8 cellular contexts compared by ENCODE assay signal in genomic region chr5:124746916-124747769, GRCh38. TPM values are rescaled to one million over a fixed set of nuclear protein-coding genes. Genes with fewer than 3 reads are reported as not detected.
DNase-seq lines count a peak whose midpoint lies in the region; ATAC-seq and TF ChIP-seq lines count a peak whose summit lies in the region.

No MANE protein-coding gene starts in this region.

- peaks cover 3% of the 10 kb centered on the region for H3K4me1 ChIP-seq in thymus (ENCODE audit: control insufficient read depth, insufficient read depth, low read length)

- no peaks in the 10 kb centered on the region for H3K27me3 ChIP-seq in thymus (ENCODE audit: control insufficient read depth, insufficient read depth)

- no peaks in the 10 kb centered on the region for H3K9me3 Mint-ChIP-seq in memory B cell

- no peaks in the 10 kb centered on the region for H3K36me3 Mint-ChIP-seq in memory B cell

- no peaks in the 10 kb centered on the region for H3K36me3 ChIP-seq in thymus (ENCODE audit: control insufficient read depth, insufficient read depth)

- DNase-seq in AG09319 (ENCODE audit: extremely low read depth, low read depth): peak; percentile 93
- peak; percentile 89 for DNase-seq in NCI-H1105 (lab: John Stamatoyannopoulos, UW)
- peak; percentile 12 for DNase-seq in SKM-1 (lab: John Stamatoyannopoulos, UW; ENCODE audit: unreplicated experiment)
- peak; percentile 88 for DNase-seq in epithelial cell of proximal tubule (ENCODE audit: low read depth)
- DNase-seq in memory B cell (ENCODE audit: low spot score in 2 of 2): peak; percentile 52 to 60

- no peak overlapping the region for H3K27ac Mint-ChIP-seq in memory B cell

- peak overlapping the region; percentile 81 for H3K27ac ChIP-seq in thymus (ENCODE audit: low read depth)

- H3K27me3 Mint-ChIP-seq in memory B cell: no peaks in the 10 kb centered on the region

- H3K4me3 ChIP-seq in epithelial cell of proximal tubule (ENCODE audit: low read depth, low read length) (peak overlapping the region; percentile 77), thymus (ENCODE audit: low read length) (peak overlapping the region; percentile 46)

- peak; percentile 21 for ATAC-seq in GM18909 (IDR thresholded peaks at IDR 0.05; ENCODE audit: poor library complexity, unreplicated experiment)
- ATAC-seq in memory B cell (ENCODE audit: low read depth): peak; percentile 34
- no peak for ATAC-seq in GM18907 (IDR thresholded peaks at IDR 0.05; ENCODE audit: unreplicated experiment)

- H3K4me3 Mint-ChIP-seq in memory B cell: no peak overlapping the region

- H3K9me3 ChIP-seq in thymus (ENCODE audit: control insufficient read depth): no peaks in the 10 kb centered on the region

- TF ChIP-seq CTCF in AG09319 (IDR thresholded peaks at IDR 0.05; ENCODE audit: low read depth, low read length): no peak
- no peak for TF ChIP-seq CTCF in epithelial cell of proximal tubule (conservative IDR thresholded peaks at IDR 0.05; ENCODE audit: low read depth, low read length)

- under 1% methylated on average over 32 of the region's 32 CpGs for WGBS in thymus

- H3K4me1 Mint-ChIP-seq in memory B cell: peaks cover 17% of the 10 kb centered on the region

RNA-seq across cellular contexts. Expression of gene ZNF608, which starts 0.7 kb away (rescaled TPM):
- total RNA-seq in epithelial cell of proximal tubule: 37.5 and 38.0 TPM in 2 replicates
- 14.0 TPM for polyA plus RNA-seq in thymus

Comparison
In these comparisons a context has a peak if more than half of its experiments do, and no peak if none do; other contexts are left out.
1. DNase-seq: peak in every context shown above with its lines; median percentile 93 in AG09319; 89 in NCI-H1105; 88 in epithelial cell of proximal tubule; 56 in memory B cell; 12 in SKM-1.